ENCODE assay signal across 18 cellular contexts in the genomic region with DNA sequence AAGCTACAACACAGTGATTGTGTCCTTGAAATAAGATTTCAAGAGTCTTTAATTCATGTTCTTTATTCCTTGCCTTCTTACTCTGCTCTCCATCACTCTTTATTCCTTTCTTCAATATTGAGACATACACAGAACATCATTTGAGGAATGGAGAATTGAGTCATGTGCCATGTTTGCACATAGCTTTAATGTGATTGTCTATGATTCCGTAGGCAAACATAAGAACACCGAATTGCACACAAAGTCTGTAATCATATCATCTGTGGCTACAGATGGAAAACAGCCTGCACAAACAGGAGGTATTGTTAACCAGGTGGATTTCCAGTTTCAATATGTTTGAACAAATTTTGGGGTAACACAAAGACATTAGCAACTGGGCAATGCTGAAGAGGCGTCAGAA.
DNase-seq lines count a peak whose midpoint lies in the region; TF ChIP-seq lines count a peak whose summit lies in the region.
"Had no signal": no experiment of that assay in that cellular context is flagged by ENCODE, and none has a peak within 500 bp of the region (broad histone marks: within the 10 kb centered on the region; RNA-seq: fewer than 3 reads in every experiment).

No MANE protein-coding gene starts in this region.

- WGBS in smooth muscle cell (ENCODE audit: low lambda C conversion rate) = 77% methylated on average over 3 of the region's 3 CpGs
- 70 to 74% methylated on average over 3 of the region's 3 CpGs for WGBS in lower leg skin, 2 donors

- TF ChIP-seq CTCF in smooth muscle cell (IDR thresholded peaks at IDR 0.05; ENCODE audit: borderline replicate concordance, insufficient read depth, poor library complexity, severe bottlenecking) = no peak
- no peak for TF ChIP-seq CTCF in lower leg skin (IDR thresholded peaks at IDR 0.05)

- TF ChIP-seq POLR2A in lower leg skin (IDR thresholded peaks at IDR 0.05) = no peak

- peak; percentile 30 for DNase-seq in SIG-M5 treated with dmso at 0.1 percent for 504 hours (lab: John Stamatoyannopoulos, UW; ENCODE audit: unreplicated experiment)
- no peak for DNase-seq in SIG-M5 (lab: John Stamatoyannopoulos, UW)
- DNase-seq in NCI-H2081 treated with DMSO at 0.1 percent for 48 hours (lab: John Stamatoyannopoulos, UW) = peak; percentile 21
- peak; percentile 62 to 83 for DNase-seq in SHP77 (lab: John Stamatoyannopoulos, UW)
- DNase-seq in smooth muscle cell (lab: John Stamatoyannopoulos, UW; ENCODE audit: unreplicated experiment) = no peak
- no peak for DNase-seq in A172 (ENCODE audit: low spot score)
- no peak for DNase-seq in lower leg skin (ENCODE audit: low spot score in 2 of 2)
- DNase-seq in cerebellum (ENCODE audit: low spot score) = no peak
- DNase-seq: activated CD4-positive, alpha-beta T cell treated with anti-CD3 and anti-CD28 coated beads for 36 hours; activated gamma-delta T cell; amniotic stem cell; effector CD8-positive, alpha-beta T cell; GDM1; head of caudate nucleus; lower lobe of right lung; MM.1S; stimulated activated CD4-positive, alpha-beta T cell treated with anti-CD3 and anti-CD28 coated beads, Interleukin-2, amount 100 ng/mL, for 48 hours; uterus had no signal

- H4K20me1 ChIP-seq in smooth muscle cell (ENCODE audit: low read depth) = no peaks in the 10 kb centered on the region

- intact Hi-C loops in lower leg skin (cut with DNase I; ENCODE audit: low total_unique reads) = no loop called here

- no peak overlapping the region for H3K9ac ChIP-seq in smooth muscle cell (ENCODE audit: low read depth)

- H3K4me1 ChIP-seq in smooth muscle cell (ENCODE audit: low read depth) = peaks cover 9% of the 10 kb centered on the region
- H3K4me1 ChIP-seq: uterus had no signal

- H3K27me3 ChIP-seq in smooth muscle cell (ENCODE audit: low read depth) = no peaks in the 10 kb centered on the region
- H3K27me3 ChIP-seq: uterus had no signal

- no peak overlapping the region for H3K4me3 ChIP-seq in smooth muscle cell
- no peak overlapping the region for H3K4me3 ChIP-seq in lower leg skin (ENCODE audit: low read depth, poor library complexity, severe bottlenecking)
- H3K4me3 ChIP-seq: lower lobe of right lung, uterus had no signal

- no peaks in the 10 kb centered on the region for H3F3A ChIP-seq in smooth muscle cell (ENCODE audit: low read depth)

- peak overlapping the region; percentile 50 for H2AFZ ChIP-seq in smooth muscle cell (ENCODE audit: low read depth)

- no peak overlapping the region for H3K4me2 ChIP-seq in smooth muscle cell

- H3K79me2 ChIP-seq in smooth muscle cell (ENCODE audit: low read depth) = no peaks in the 10 kb centered on the region

- no peaks in the 10 kb centered on the region for H3K36me3 ChIP-seq in smooth muscle cell (ENCODE audit: low read depth)
- H3K36me3 ChIP-seq: lower lobe of right lung, uterus had no signal

- no peaks in the 10 kb centered on the region for H3K9me3 ChIP-seq in smooth muscle cell (replicated peaks; ENCODE audit: low read depth)
- H3K9me3 ChIP-seq: lower lobe of right lung, uterus had no signal

- H3K27ac ChIP-seq in smooth muscle cell (ENCODE audit: low read depth) = no peak overlapping the region
- H3K27ac ChIP-seq: lower lobe of right lung, uterus had no signal

Comparison
In these comparisons a context has a peak if more than half of its experiments do, and no peak if none do; other contexts are left out.
1. DNase-seq: peak in SIG-M5 treated with dmso at 0.1 percent for 504 hours (single experiment), NCI-H2081 treated with DMSO at 0.1 percent for 48 hours (single experiment) and SHP77 (2 of 2); none in SIG-M5 (single experiment), smooth muscle cell (single experiment), A172 (single experiment), lower leg skin (0 of 2) and cerebellum (single experiment).